In genomic region chr13:111484129-111484925, GRCh38 we compare ENCODE assay signal across 13 cellular contexts.
DNase-seq lines count a peak whose midpoint lies in the region; TF ChIP-seq lines count a peak whose summit lies in the region.
"Had no signal": no experiment of that assay in that cellular context is flagged by ENCODE, and none has a peak within 500 bp of the region (broad histone marks: within the 10 kb centered on the region; RNA-seq: fewer than 3 reads in every experiment).

No MANE protein-coding gene starts in this region.

- intact Hi-C loops in esophagus squamous epithelium (cut with DNase I): no loop called here

- no peaks in the 10 kb centered on the region for H3K4me1 ChIP-seq in esophagus squamous epithelium

- TF ChIP-seq POLR2A in esophagus squamous epithelium (IDR thresholded peaks at IDR 0.05): no peak

- no peak overlapping the region for H3K27ac ChIP-seq in esophagus squamous epithelium
- H3K27ac ChIP-seq: BLaER1 had no signal

- peak; percentile 47 for DNase-seq in activated effector memory CD4-positive, alpha-beta T cell treated with anti-CD3 and anti-CD28 coated beads, Interleukin-2, amount 50 U/mL, for 16 hours
- DNase-seq in activated effector memory CD4-positive, alpha-beta T cell treated with Interleukin-2 at 50 U/mL for 16 hours: no peak
- DNase-seq in SHP77 (lab: John Stamatoyannopoulos, UW) (peak; percentile 94 to 97), myocyte (ENCODE audit: low read depth) (peak; percentile 3), GM13977 (ENCODE audit: low spot score) (no peak), esophagus squamous epithelium (lab: John Stamatoyannopoulos, UW) (no peak)
- no peak for DNase-seq in effector CD4-positive, alpha-beta T cell
- DNase-seq in activated CD4-positive, alpha-beta T cell treated with anti-CD3 and anti-CD28 coated beads, Interleukin-2, amount 50 U/mL, for 1 hour: no peak
- DNase-seq: NCI-H1105; NCI-H2227 treated with DMSO at 0.1 percent for 48 hours; nephron progenitor cell; stimulated activated CD4-positive, alpha-beta T cell treated with anti-CD3 and anti-CD28 coated beads, Interleukin-4, amount 100 ng/mL, for 4 hours had no signal

- TF ChIP-seq CTCF in GM13977 (IDR thresholded peaks at IDR 0.05; ENCODE audit: extremely low read depth, insufficient read depth, missing control alignments) (no peak), esophagus squamous epithelium (IDR thresholded peaks at IDR 0.05) (no peak)

- H3K27me3 ChIP-seq in esophagus squamous epithelium: peaks cover 0 to 29% (median 0%) of the 10 kb centered on the region in 4 donors
- H3K27me3 ChIP-seq: BLaER1 had no signal

- in situ Hi-C loops in GM13977 (cut with MboI; ENCODE audit: low pct_unique_long_range_greater_than_20kb, low sequenced_read_pairs, unreplicated experiment): no loop called here

- 79% methylated on average over 10 to 15 of the region's 22 CpGs for WGBS in esophagus squamous epithelium, 2 donors

- no peak overlapping the region for H3K4me3 ChIP-seq in esophagus squamous epithelium
- H3K4me3 ChIP-seq: BLaER1 had no signal

- H3K9me3 ChIP-seq in esophagus squamous epithelium: peaks cover 0 to 26% (median 4%) of the 10 kb centered on the region in 3 donors

- H3K36me3 ChIP-seq in esophagus squamous epithelium: no peaks in the 10 kb centered on the region
- H3K36me3 ChIP-seq: BLaER1 had no signal

Comparison
In these comparisons a context has a peak if more than half of its experiments do, and no peak if none do; other contexts are left out.
1. DNase-seq: peak in activated effector memory CD4-positive, alpha-beta T cell treated with anti-CD3 and anti-CD28 coated beads, Interleukin-2, amount 50 U/mL, for 16 hours (single experiment), SHP77 (2 of 2) and myocyte (single experiment); none in activated effector memory CD4-positive, alpha-beta T cell treated with Interleukin-2 at 50 U/mL for 16 hours (single experiment), GM13977 (single experiment), effector CD4-positive, alpha-beta T cell (single experiment), activated CD4-positive, alpha-beta T cell treated with anti-CD3 and anti-CD28 coated beads, Interleukin-2, amount 50 U/mL, for 1 hour (single experiment) and esophagus squamous epithelium (single experiment).